Comparison of ENCODE assay signal across 12 cellular contexts in the genomic region with DNA sequence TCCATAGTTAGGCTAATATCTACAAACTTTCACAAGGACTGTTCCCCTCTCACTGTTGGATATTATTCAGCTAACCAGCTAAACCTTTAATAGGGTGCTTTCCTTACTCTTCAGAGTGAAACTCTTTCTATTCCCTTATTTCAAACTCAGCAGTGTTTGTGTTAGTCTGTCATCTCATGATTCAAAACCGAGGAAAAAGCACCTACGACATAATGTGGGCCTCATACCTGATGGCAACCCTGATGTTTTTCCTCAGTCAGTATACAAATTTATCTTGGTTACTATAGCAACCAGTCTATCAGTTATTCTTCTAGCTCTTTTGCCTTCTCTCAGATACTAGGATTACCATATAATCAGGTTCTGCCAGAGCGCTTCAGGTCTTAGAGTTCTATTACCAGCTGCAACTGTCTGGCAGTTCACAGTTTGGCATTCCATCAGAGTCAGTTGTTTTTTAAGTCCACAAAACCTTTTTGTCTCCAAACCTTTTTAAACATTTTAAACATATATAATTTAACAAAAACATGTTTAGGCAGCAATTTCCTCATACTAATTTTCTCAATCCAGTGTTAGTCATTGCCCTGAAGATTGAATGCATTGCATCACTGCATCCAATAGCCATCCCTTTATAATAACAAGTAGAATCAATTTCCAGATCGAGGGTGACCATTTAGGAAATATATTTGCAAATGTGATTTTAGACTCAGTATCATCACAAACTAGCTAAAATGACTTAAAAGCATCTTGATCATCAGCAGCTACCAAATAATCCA. TPM values are rescaled to one million over a fixed set of nuclear protein-coding genes. Genes with fewer than 3 reads are reported as not detected.
A peak's percentile ranks its signal among the peaks of the same experiment; 100 is the strongest.
DNase-seq lines count a peak whose midpoint lies in the region; ATAC-seq and TF ChIP-seq lines count a peak whose summit lies in the region.
"Had no signal": no experiment of that assay in that cellular context is flagged by ENCODE, and none has a peak within 500 bp of the region (broad histone marks: within the 10 kb centered on the region; RNA-seq: fewer than 3 reads in every experiment).

No MANE protein-coding gene starts in this region.

- no peak for TF ChIP-seq EP300 in gastroesophageal sphincter (IDR thresholded peaks at IDR 0.05)

- POLR2A ChIA-PET in naive thymus-derived CD4-positive, alpha-beta T cell (lab: Charles Lee), result no interaction called here
- POLR2A ChIA-PET in activated CD4-positive, alpha-beta T cell treated with anti-CD3 and anti-CD28 coated beads, Interleukin-2, amount 10 ng/mL, durations not matched to agents 7 days and 5 days (lab: Charles Lee), result no interaction called here

- peaks cover 17 to 52% (median 45%) of the 10 kb centered on the region in 7 donors for H3K4me1 Mint-ChIP-seq in naive thymus-derived CD4-positive, alpha-beta T cell
- peaks cover 53% of the 10 kb centered on the region for H3K4me1 Mint-ChIP-seq in activated CD4-positive, alpha-beta T cell treated with anti-CD3 and anti-CD28 coated beads, Interleukin-2, amount 10 ng/mL, durations not matched to agents 7 days and 5 days

- no peaks in the 10 kb centered on the region for H3K27me3 ChIP-seq in naive thymus-derived CD4-positive, alpha-beta T cell (ENCODE audit: control insufficient read depth in 2 of 2, insufficient read depth in 2 of 2, low read length in 2 of 2)
- no peaks in the 10 kb centered on the region for H3K27me3 ChIP-seq in osteoblast (ENCODE audit: insufficient read depth, low read length)
- no peaks in the 10 kb centered on the region for H3K27me3 ChIP-seq in gastroesophageal sphincter

- peak overlapping the region in 2 of 10 donors; percentile 37 to 67 for H3K4me3 Mint-ChIP-seq in naive thymus-derived CD4-positive, alpha-beta T cell
- no peak overlapping the region for H3K4me3 Mint-ChIP-seq in activated CD4-positive, alpha-beta T cell treated with anti-CD3 and anti-CD28 coated beads, Interleukin-2, amount 10 ng/mL, durations not matched to agents 7 days and 5 days

- intact Hi-C loops in naive thymus-derived CD4-positive, alpha-beta T cell (cut with micrococcal nuclease), result no loop called here

- peaks cover 15 to 34% of the 10 kb centered on the region in 2 donors for H3K4me1 ChIP-seq in naive thymus-derived CD4-positive, alpha-beta T cell (ENCODE audit: control insufficient read depth in 2 of 2, insufficient read depth in 2 of 2, low read length in 2 of 2)
- H3K4me1 ChIP-seq in osteoblast (ENCODE audit: insufficient read depth, low read length) (peaks cover 18% of the 10 kb centered on the region), gastroesophageal sphincter (peaks cover 0 to 72% (median 0%) of the 10 kb centered on the region in 3 donors)

- no peak overlapping the region for H3K4me3 ChIP-seq in naive thymus-derived CD4-positive, alpha-beta T cell (ENCODE audit: low read length)
- no peak overlapping the region for H3K4me3 ChIP-seq in osteoblast (ENCODE audit: insufficient read depth, low read length)
- no peak overlapping the region for H3K4me3 ChIP-seq in gastroesophageal sphincter
- H3K4me3 ChIP-seq: HAP-1 had no signal

- peak; percentile 71 for ATAC-seq in GM18870 (IDR thresholded peaks at IDR 0.05; ENCODE audit: unreplicated experiment)
- peak; percentile 47 for ATAC-seq in HG02588 (IDR thresholded peaks at IDR 0.05; ENCODE audit: unreplicated experiment)
- peak; percentile 36 for ATAC-seq in naive thymus-derived CD4-positive, alpha-beta T cell
- no peak for ATAC-seq in gastroesophageal sphincter
- ATAC-seq: left cardiac atrium had no signal

- H2AFZ ChIP-seq in osteoblast (ENCODE audit: low read length), result no peak overlapping the region

- no peaks in the 10 kb centered on the region for H3K27me3 Mint-ChIP-seq in naive thymus-derived CD4-positive, alpha-beta T cell
- H3K27me3 Mint-ChIP-seq in activated CD4-positive, alpha-beta T cell treated with anti-CD3 and anti-CD28 coated beads, Interleukin-2, amount 10 ng/mL, durations not matched to agents 7 days and 5 days, result no peaks in the 10 kb centered on the region

- TF ChIP-seq CTCF in osteoblast (IDR thresholded peaks at IDR 0.05; ENCODE audit: extremely low read depth, low read depth, low read length) (no peak), gastroesophageal sphincter (IDR thresholded peaks at IDR 0.05) (no peak)

- peak; percentile 44 to 46 for DNase-seq in NCI-H526 (lab: John Stamatoyannopoulos, UW)
- DNase-seq in naive thymus-derived CD4-positive, alpha-beta T cell, result no peak
- no peak for DNase-seq in activated CD4-positive, alpha-beta T cell treated with anti-CD3 and anti-CD28 coated beads, Interleukin-2, amount 10 ng/mL, durations not matched to agents 7 days and 5 days
- no peak for DNase-seq in osteoblast (ENCODE audit: insufficient read length, low spot score, missing footprints)
- DNase-seq: EL, left cardiac atrium, NCI-H1694, retina had no signal

- H3K36me3 Mint-ChIP-seq in naive thymus-derived CD4-positive, alpha-beta T cell, result peaks cover 0 to 4% (median 0%) of the 10 kb centered on the region in 5 donors
- H3K36me3 Mint-ChIP-seq in activated CD4-positive, alpha-beta T cell treated with anti-CD3 and anti-CD28 coated beads, Interleukin-2, amount 10 ng/mL, durations not matched to agents 7 days and 5 days (ENCODE audit: low read depth), result peaks cover 10% of the 10 kb centered on the region

- no peaks in the 10 kb centered on the region for H3K36me3 ChIP-seq in naive thymus-derived CD4-positive, alpha-beta T cell (ENCODE audit: control insufficient read depth in 2 of 3, insufficient read depth in 3 of 3, low read length in 3 of 3)
- H3K36me3 ChIP-seq in osteoblast (ENCODE audit: insufficient read depth, low read length) (no peaks in the 10 kb centered on the region), gastroesophageal sphincter (no peaks in the 10 kb centered on the region)
- H3K36me3 ChIP-seq: HAP-1 had no signal

- H3K9me3 Mint-ChIP-seq in naive thymus-derived CD4-positive, alpha-beta T cell, result no peaks in the 10 kb centered on the region
- no peaks in the 10 kb centered on the region for H3K9me3 Mint-ChIP-seq in activated CD4-positive, alpha-beta T cell treated with anti-CD3 and anti-CD28 coated beads, Interleukin-2, amount 10 ng/mL, durations not matched to agents 7 days and 5 days

- no peak overlapping the region for H3K4me2 ChIP-seq in osteoblast (ENCODE audit: insufficient read depth, low read length)

- TF ChIP-seq POLR2A in gastroesophageal sphincter (IDR thresholded peaks at IDR 0.05), result no peak

- H3K79me2 ChIP-seq in osteoblast (ENCODE audit: insufficient read depth, low read length), result peaks cover 80% of the 10 kb centered on the region

- peaks cover 26% of the 10 kb centered on the region for H4K20me1 ChIP-seq in osteoblast (ENCODE audit: insufficient read depth, low read length)

- H3K9me3 ChIP-seq in naive thymus-derived CD4-positive, alpha-beta T cell (ENCODE audit: control insufficient read depth in 2 of 3, low read length in 3 of 3), result no peaks in the 10 kb centered on the region
- no peaks in the 10 kb centered on the region for H3K9me3 ChIP-seq in osteoblast (ENCODE audit: low read depth, low read length)
- no peaks in the 10 kb centered on the region for H3K9me3 ChIP-seq in gastroesophageal sphincter
- H3K9me3 ChIP-seq: HAP-1 had no signal

- peak overlapping the region in 1 of 9 donors; percentile 43 for H3K27ac Mint-ChIP-seq in naive thymus-derived CD4-positive, alpha-beta T cell
- no peak overlapping the region for H3K27ac Mint-ChIP-seq in activated CD4-positive, alpha-beta T cell treated with anti-CD3 and anti-CD28 coated beads, Interleukin-2, amount 10 ng/mL, durations not matched to agents 7 days and 5 days

- CTCF ChIA-PET in naive thymus-derived CD4-positive, alpha-beta T cell (lab: Charles Lee), result interaction anchor here (0.5 kb wide), 1 partner anchor 99 kb away, joined by 3 read pairs; no protein-coding TSS in a partner anchor
- CTCF ChIA-PET in activated CD4-positive, alpha-beta T cell treated with anti-CD3 and anti-CD28 coated beads, Interleukin-2, amount 10 ng/mL, durations not matched to agents 7 days and 5 days (lab: Charles Lee), result interaction anchor here (0.7 kb wide), 1 partner anchor 9 kb away, joined by 3 read pairs; no protein-coding TSS in a partner anchor

- no peak overlapping the region for H3K27ac ChIP-seq in naive thymus-derived CD4-positive, alpha-beta T cell (ENCODE audit: low read depth, low read length)
- H3K27ac ChIP-seq in osteoblast (ENCODE audit: low read depth, low read length) (no peak overlapping the region), gastroesophageal sphincter (no peak overlapping the region)

- 42 to 70% methylated on average over 3 to 4 of the region's 4 CpGs for WGBS in gastroesophageal sphincter (ENCODE audit: low coverage in 1 of 2), 2 donors

RNA-seq across cellular contexts. Expression of a gene that starts 7.4 kb away (rescaled TPM):
- 10 to 100 TPM; 12.0 to 19.0 (median 17.0) TPM for total RNA-seq in naive thymus-derived CD4-positive, alpha-beta T cell
- polyA plus RNA-seq in naive thymus-derived CD4-positive, alpha-beta T cell, result 1 to 10 TPM; 7.8 to 8.5 TPM
- 10 to 100 TPM; 21.7 to 23.3 TPM for total RNA-seq in activated CD4-positive, alpha-beta T cell treated with anti-CD3 and anti-CD28 coated beads, Interleukin-2, amount 10 ng/mL, durations not matched to agents 7 days and 5 days
- 21.0 and 21.8 TPM in 2 replicates for total RNA-seq in osteoblast
- 10 to 100 TPM; 26.4 to 35.3 (median 33.3) TPM for total RNA-seq in gastroesophageal sphincter

Comparison
In these comparisons a context has a peak if more than half of its experiments do, and no peak if none do; other contexts are left out.
1. DNase-seq: peak in NCI-H526 (2 of 2); none in naive thymus-derived CD4-positive, alpha-beta T cell (0 of 9), activated CD4-positive, alpha-beta T cell treated with anti-CD3 and anti-CD28 coated beads, Interleukin-2, amount 10 ng/mL, durations not matched to agents 7 days and 5 days (single experiment) and osteoblast (single experiment).